1 cellular context compared by ENCODE assay signal in the genomic region with DNA sequence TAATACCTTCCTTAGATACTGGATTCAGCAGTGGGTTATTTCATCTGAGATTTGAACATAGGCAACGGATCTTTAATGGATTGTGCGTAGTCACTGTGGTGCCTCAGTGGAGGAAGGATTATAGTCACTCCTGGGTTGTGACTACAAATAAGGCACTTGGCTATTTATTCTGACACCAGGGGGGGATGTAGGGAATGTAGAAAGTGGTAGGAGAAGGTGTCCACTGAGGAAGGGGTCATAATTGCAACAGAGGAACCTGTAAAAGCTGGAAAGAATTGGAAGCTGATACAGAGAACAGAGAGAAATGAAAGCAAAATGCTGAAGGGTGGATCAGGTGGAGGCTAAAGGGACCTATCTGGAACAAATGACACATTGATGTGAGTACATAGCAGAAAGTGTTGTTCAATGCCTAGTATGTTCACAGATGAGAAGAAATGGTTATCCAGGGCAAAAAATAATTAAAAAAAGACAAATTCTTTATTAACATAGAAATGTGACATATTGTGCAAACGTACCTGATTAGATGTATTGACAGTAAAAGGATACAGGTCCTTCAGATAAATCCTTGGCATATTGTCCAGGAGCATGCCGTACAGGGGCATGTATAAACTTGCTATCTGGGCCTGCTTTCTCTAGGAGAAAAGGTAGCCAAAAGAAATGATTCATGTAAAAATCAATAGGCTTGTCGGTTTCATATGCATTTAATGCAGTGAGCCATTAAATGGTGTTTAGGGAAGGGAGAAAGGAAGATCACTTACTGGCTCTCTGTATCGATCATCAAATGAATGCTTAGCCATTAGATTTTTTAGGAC.
TF ChIP-seq lines count a peak whose summit lies in the region.

No MANE protein-coding gene starts in this region.

TF ChIP-seq in HepG2, 621 proteins besides CTCF, POLR2A, EP300 and RAD21 (continued from another document):
- TF ChIP-seq, protein P1, sequence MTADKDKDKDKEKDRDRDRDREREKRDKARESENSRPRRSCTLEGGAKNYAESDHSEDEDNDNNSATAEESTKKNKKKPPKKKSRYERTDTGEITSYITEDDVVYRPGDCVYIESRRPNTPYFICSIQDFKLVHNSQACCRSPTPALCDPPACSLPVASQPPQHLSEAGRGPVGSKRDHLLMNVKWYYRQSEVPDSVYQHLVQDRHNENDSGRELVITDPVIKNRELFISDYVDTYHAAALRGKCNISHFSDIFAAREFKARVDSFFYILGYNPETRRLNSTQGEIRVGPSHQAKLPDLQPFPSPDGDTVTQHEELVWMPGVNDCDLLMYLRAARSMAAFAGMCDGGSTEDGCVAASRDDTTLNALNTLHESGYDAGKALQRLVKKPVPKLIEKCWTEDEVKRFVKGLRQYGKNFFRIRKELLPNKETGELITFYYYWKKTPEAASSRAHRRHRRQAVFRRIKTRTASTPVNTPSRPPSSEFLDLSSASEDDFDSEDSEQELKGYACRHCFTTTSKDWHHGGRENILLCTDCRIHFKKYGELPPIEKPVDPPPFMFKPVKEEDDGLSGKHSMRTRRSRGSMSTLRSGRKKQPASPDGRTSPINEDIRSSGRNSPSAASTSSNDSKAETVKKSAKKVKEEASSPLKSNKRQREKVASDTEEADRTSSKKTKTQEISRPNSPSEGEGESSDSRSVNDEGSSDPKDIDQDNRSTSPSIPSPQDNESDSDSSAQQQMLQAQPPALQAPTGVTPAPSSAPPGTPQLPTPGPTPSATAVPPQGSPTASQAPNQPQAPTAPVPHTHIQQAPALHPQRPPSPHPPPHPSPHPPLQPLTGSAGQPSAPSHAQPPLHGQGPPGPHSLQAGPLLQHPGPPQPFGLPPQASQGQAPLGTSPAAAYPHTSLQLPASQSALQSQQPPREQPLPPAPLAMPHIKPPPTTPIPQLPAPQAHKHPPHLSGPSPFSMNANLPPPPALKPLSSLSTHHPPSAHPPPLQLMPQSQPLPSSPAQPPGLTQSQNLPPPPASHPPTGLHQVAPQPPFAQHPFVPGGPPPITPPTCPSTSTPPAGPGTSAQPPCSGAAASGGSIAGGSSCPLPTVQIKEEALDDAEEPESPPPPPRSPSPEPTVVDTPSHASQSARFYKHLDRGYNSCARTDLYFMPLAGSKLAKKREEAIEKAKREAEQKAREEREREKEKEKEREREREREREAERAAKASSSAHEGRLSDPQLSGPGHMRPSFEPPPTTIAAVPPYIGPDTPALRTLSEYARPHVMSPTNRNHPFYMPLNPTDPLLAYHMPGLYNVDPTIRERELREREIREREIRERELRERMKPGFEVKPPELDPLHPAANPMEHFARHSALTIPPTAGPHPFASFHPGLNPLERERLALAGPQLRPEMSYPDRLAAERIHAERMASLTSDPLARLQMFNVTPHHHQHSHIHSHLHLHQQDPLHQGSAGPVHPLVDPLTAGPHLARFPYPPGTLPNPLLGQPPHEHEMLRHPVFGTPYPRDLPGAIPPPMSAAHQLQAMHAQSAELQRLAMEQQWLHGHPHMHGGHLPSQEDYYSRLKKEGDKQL (CRISPR knock-in tag; IDR thresholded peaks at IDR 0.05; ENCODE audit: low read depth) = no peak
- TF ChIP-seq FOXK2 (IDR thresholded peaks at IDR 0.05) = no peak
